8 cellular contexts compared by ENCODE assay signal in the genomic region with DNA sequence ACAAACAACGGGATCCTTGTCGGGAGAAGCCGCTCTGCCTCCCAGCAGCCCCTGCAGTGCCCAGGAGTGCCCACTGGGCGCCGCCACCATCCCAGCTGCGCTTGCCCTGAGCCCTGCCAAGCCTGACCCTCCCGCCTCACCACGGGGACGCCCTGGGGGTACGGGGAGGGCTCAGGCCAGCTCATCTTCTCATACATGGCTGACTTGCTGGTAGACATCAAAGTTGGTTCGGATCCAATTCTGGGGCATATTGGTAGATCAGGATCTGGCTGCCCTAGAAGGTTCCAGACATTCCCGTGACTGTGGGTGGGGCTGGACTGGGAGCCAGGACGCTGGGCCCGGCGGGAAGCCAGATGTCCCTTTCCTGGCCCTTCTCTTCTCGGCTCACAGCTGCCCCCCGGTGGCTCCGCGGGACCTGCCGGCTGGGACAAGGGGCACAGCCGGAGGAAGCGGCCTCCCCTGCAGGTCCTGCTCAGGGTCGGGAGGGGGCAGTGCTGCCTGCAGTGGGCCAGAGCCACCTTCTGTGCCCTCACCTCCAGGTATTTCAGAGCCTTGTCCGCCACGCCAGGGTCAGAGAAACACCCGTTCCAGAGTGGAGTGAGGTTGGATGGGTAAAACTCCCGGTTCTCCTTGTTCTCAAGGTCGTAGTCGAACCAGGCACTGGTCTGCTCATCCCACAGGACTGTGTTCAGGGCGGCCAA. TPM values are rescaled to one million over a fixed set of nuclear protein-coding genes. Genes with fewer than 3 reads are reported as not detected.
DNase-seq lines count a peak whose midpoint lies in the region; ATAC-seq and TF ChIP-seq lines count a peak whose summit lies in the region.

No MANE protein-coding gene starts in this region.

- POLR2A ChIA-PET in naive thymus-derived CD8-positive, alpha-beta T cell (lab: Charles Lee), result interaction anchor here (0.6 to 17.9 kb wide), 19 partner anchors 10 to 246 kb away, joined by 3 to 277 read pairs (median 5); partner anchors contain the start of gene DDX6

- ATAC-seq in GM21717 (IDR thresholded peaks at IDR 0.05; ENCODE audit: unreplicated experiment), result peak; percentile 61
- peak; percentile 93 for ATAC-seq in activated T-helper 17 cell treated with anti-CD3 and anti-CD28 coated beads, Interleukin-2, amount 50 U/mL, for 72 hours (replicated peaks)
- ATAC-seq in naive thymus-derived CD8-positive, alpha-beta T cell, result peak; percentile 87 to 94
- peak; percentile 89 for ATAC-seq in stimulated activated effector memory CD8-positive, alpha-beta T cell treated with anti-CD3 and anti-CD28 coated beads, Interleukin-12 subunit alpha, Interleukin-12 subunit beta, amount 100 ng/mL, for 72 hours

- peak; percentile 96 for DNase-seq in DMS 273 (lab: John Stamatoyannopoulos, UW; ENCODE audit: unreplicated experiment)
- DNase-seq in KG1 (lab: John Stamatoyannopoulos, UW), result peak; percentile 92
- peak; percentile 86 to 91 (median 88) for DNase-seq in Peyer's patch
- peak; percentile 86 for DNase-seq in fibroblast of mammary gland (ENCODE audit: low read depth)
- peak; percentile 71 to 91 (median 81) for DNase-seq in naive thymus-derived CD8-positive, alpha-beta T cell
- DNase-seq in stimulated activated effector memory CD8-positive, alpha-beta T cell treated with anti-CD3 and anti-CD28 coated beads, Interleukin-12 subunit alpha, Interleukin-12 subunit beta, amount 100 ng/mL, for 72 hours (ENCODE audit: low spot score in 2 of 2), result peak; percentile 75 to 92

- peaks cover 19% of the 10 kb centered on the region for H3K4me1 Mint-ChIP-seq in activated T-helper 17 cell treated with anti-CD3 and anti-CD28 coated beads, Interleukin-2, amount 50 U/mL, for 72 hours
- peaks cover 29 to 70% (median 51%) of the 10 kb centered on the region in 4 donors for H3K4me1 Mint-ChIP-seq in naive thymus-derived CD8-positive, alpha-beta T cell
- H3K4me1 Mint-ChIP-seq in stimulated activated effector memory CD8-positive, alpha-beta T cell treated with anti-CD3 and anti-CD28 coated beads, Interleukin-12 subunit alpha, Interleukin-12 subunit beta, amount 100 ng/mL, for 72 hours, result peaks cover 48% of the 10 kb centered on the region

- H3K27me3 Mint-ChIP-seq in activated T-helper 17 cell treated with anti-CD3 and anti-CD28 coated beads, Interleukin-2, amount 50 U/mL, for 72 hours, result no peaks in the 10 kb centered on the region
- H3K27me3 Mint-ChIP-seq in naive thymus-derived CD8-positive, alpha-beta T cell, result no peaks in the 10 kb centered on the region

- no peaks in the 10 kb centered on the region for H3K27me3 ChIP-seq in Peyer's patch

- peaks cover 3 to 23% (median 12%) of the 10 kb centered on the region in 4 donors for H3K4me1 ChIP-seq in Peyer's patch

- H3K4me3 ChIP-seq in Peyer's patch, result peak overlapping the region; percentile 26 to 59 (median 48)
- peak overlapping the region; percentile 31 for H3K4me3 ChIP-seq in fibroblast of mammary gland (ENCODE audit: control insufficient read depth, low read depth, low read length)

- H3K9me3 Mint-ChIP-seq in activated T-helper 17 cell treated with anti-CD3 and anti-CD28 coated beads, Interleukin-2, amount 50 U/mL, for 72 hours, result no peaks in the 10 kb centered on the region
- no peaks in the 10 kb centered on the region for H3K9me3 Mint-ChIP-seq in naive thymus-derived CD8-positive, alpha-beta T cell
- no peaks in the 10 kb centered on the region for H3K9me3 Mint-ChIP-seq in stimulated activated effector memory CD8-positive, alpha-beta T cell treated with anti-CD3 and anti-CD28 coated beads, Interleukin-12 subunit alpha, Interleukin-12 subunit beta, amount 100 ng/mL, for 72 hours

- no peak overlapping the region for H3K27ac Mint-ChIP-seq in activated T-helper 17 cell treated with anti-CD3 and anti-CD28 coated beads, Interleukin-2, amount 50 U/mL, for 72 hours
- peak overlapping the region; percentile 22 to 97 (median 77) for H3K27ac Mint-ChIP-seq in naive thymus-derived CD8-positive, alpha-beta T cell
- H3K27ac Mint-ChIP-seq in stimulated activated effector memory CD8-positive, alpha-beta T cell treated with anti-CD3 and anti-CD28 coated beads, Interleukin-12 subunit alpha, Interleukin-12 subunit beta, amount 100 ng/mL, for 72 hours, result no peak overlapping the region

- H3K36me3 ChIP-seq in Peyer's patch, result no peaks in the 10 kb centered on the region

- TF ChIP-seq CTCF in Peyer's patch (IDR thresholded peaks at IDR 0.05) (peak; percentile 73 to 92 (median 78)), fibroblast of mammary gland (conservative IDR thresholded peaks at IDR 0.05; ENCODE audit: control insufficient read depth, insufficient read depth, low read depth, low read length) (peak; percentile 72)

- no peaks in the 10 kb centered on the region for H3K36me3 Mint-ChIP-seq in activated T-helper 17 cell treated with anti-CD3 and anti-CD28 coated beads, Interleukin-2, amount 50 U/mL, for 72 hours (ENCODE audit: low read depth)
- H3K36me3 Mint-ChIP-seq in naive thymus-derived CD8-positive, alpha-beta T cell, result no peaks in the 10 kb centered on the region
- peaks cover 10% of the 10 kb centered on the region for H3K36me3 Mint-ChIP-seq in stimulated activated effector memory CD8-positive, alpha-beta T cell treated with anti-CD3 and anti-CD28 coated beads, Interleukin-12 subunit alpha, Interleukin-12 subunit beta, amount 100 ng/mL, for 72 hours

- no peak for TF ChIP-seq POLR2A in Peyer's patch (IDR thresholded peaks at IDR 0.05)

- no peaks in the 10 kb centered on the region for H3K9me3 ChIP-seq in Peyer's patch

- peak overlapping the region; percentile 70 for H3K4me3 Mint-ChIP-seq in activated T-helper 17 cell treated with anti-CD3 and anti-CD28 coated beads, Interleukin-2, amount 50 U/mL, for 72 hours
- peak overlapping the region; percentile 50 to 82 (median 76) for H3K4me3 Mint-ChIP-seq in naive thymus-derived CD8-positive, alpha-beta T cell
- peak overlapping the region; percentile 66 for H3K4me3 Mint-ChIP-seq in stimulated activated effector memory CD8-positive, alpha-beta T cell treated with anti-CD3 and anti-CD28 coated beads, Interleukin-12 subunit alpha, Interleukin-12 subunit beta, amount 100 ng/mL, for 72 hours

- peak overlapping the region; percentile 24 to 69 (median 46) for H3K27ac ChIP-seq in Peyer's patch

RNA-seq across cellular contexts. Expression of gene TREH, which starts 10.6 kb away (rescaled TPM):
- total RNA-seq in Peyer's patch, result 10 to 100 TPM; 18.9 to 53.4 (median 32.6) TPM
- total RNA-seq in activated T-helper 17 cell treated with anti-CD3 and anti-CD28 coated beads, Interleukin-2, amount 50 U/mL, for 72 hours, result not detected
- not detected for total RNA-seq in naive thymus-derived CD8-positive, alpha-beta T cell
- not detected for polyA plus RNA-seq in naive thymus-derived CD8-positive, alpha-beta T cell

Comparison
In these comparisons a context has a peak if more than half of its experiments do, and no peak if none do; other contexts are left out.
1. Peak in every context shown above with its lines: DNase-seq, ATAC-seq, H3K4me3 ChIP-seq and H3K27ac ChIP-seq.
2. H3K27ac Mint-ChIP-seq: peak in naive thymus-derived CD8-positive, alpha-beta T cell (10 of 10); none in activated T-helper 17 cell treated with anti-CD3 and anti-CD28 coated beads, Interleukin-2, amount 50 U/mL, for 72 hours (single experiment) and stimulated activated effector memory CD8-positive, alpha-beta T cell treated with anti-CD3 and anti-CD28 coated beads, Interleukin-12 subunit alpha, Interleukin-12 subunit beta, amount 100 ng/mL, for 72 hours (single experiment).
3. RNA of gene TREH, which starts 10.6 kb away (total RNA-seq): 18.9 to 53.4 TPM in Peyer's patch; not detected in activated T-helper 17 cell treated with anti-CD3 and anti-CD28 coated beads, Interleukin-2, amount 50 U/mL, for 72 hours and not detected in naive thymus-derived CD8-positive, alpha-beta T cell; every median in the first group is over 10 times any median in the second.